ENCODE assay signal across 1 cellular context in the genomic region with DNA sequence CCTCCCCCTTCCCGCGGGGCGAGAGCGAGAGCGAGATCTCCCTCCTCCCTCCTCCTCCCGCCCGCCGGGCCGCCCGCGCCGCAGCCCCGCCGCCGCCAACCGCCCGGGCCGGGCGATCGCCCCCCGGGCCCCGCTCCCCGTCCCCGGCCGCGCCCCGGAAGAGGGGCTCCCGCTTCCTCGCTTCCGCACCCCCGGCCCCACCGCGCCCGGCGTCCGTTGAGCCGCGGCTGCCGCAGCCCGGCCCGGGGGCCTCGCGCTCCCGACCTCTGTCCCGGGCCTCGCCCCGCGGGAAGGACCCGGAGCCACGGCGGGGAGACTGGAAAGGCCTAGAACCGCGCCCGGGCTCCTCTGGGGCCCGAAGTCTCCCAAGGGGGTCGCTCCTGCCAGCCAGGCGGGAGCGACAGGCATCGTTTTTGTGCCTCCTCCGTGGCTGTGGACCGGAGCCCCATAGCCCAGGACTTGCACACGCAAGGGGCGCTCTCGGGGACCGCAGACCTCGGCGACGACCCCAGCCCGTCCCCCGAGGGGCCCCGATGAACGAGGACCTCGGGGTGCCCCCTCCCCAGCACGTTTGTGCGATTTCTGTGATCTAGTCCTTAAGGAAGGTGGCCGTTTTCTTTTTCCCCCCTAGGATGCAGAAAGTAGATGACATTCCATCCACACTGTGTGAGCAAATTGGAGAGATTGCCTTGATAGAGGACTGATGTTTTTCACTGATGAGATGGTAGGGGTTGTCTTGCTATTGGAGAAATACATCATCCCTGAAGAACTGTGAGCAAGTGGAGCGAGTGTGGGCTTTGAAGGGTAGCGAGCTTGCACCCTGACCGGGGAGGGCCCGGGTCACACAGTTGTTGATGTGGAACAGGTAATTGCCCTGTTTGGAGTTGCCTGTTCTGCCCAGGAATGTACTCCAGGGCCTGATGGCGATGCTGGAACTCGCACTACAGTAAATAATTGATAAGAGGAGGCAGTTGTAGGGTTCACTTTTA.
TF ChIP-seq lines count a peak whose summit lies in the region.

No MANE protein-coding gene starts in this region.

TF ChIP-seq in HEK293, 187 proteins besides CTCF, POLR2A, EP300 and RAD21 (continued from another document):
- no peak for TF ChIP-seq ZIC2 (tag by site-specific recombination; IDR thresholded peaks at IDR 0.05)
- TF ChIP-seq ZNF558 (tag by site-specific recombination; IDR thresholded peaks at IDR 0.05), result no peak
- no peak for TF ChIP-seq ZNF416 (tag by site-specific recombination; IDR thresholded peaks at IDR 0.05)
- no peak for TF ChIP-seq ZNF202 (tag by site-specific recombination; IDR thresholded peaks at IDR 0.05; ENCODE audit: borderline replicate concordance)
- TF ChIP-seq KLF9 (tag by site-specific recombination; IDR thresholded peaks at IDR 0.05; ENCODE audit: low read depth), result no peak
- TF ChIP-seq ZNF24 (tag by site-specific recombination; IDR thresholded peaks at IDR 0.05), result no peak
- TF ChIP-seq ZNF560 (tag by site-specific recombination; IDR thresholded peaks at IDR 0.05; ENCODE audit: borderline replicate concordance), result no peak
- no peak for TF ChIP-seq ZNF670 (tag by site-specific recombination; IDR thresholded peaks at IDR 0.05; ENCODE audit: low read depth)
- TF ChIP-seq ZNF140 (tag by site-specific recombination; IDR thresholded peaks at IDR 0.05), result no peak
